Comparison of ENCODE assay signal across 17 cellular contexts in the genomic region with DNA sequence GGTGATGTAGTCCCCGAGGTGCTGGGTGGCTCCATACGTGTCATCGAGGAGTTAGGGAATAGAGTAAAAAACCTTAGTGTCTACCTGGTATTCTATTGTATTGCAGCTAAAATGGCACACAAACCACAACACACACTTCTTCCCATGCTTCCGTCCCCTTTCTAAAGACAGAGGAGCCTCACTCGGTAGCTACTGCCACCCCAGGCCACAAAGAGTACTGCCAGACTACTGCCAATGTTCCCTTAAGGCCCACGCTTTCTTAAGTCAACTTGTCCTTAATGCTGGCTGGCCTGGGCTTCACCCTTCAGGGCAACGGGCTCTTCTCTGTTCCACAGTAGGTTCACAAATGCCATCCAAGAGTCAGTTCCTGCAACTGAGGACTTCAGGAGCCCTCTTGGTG.
A peak's percentile ranks its signal among the peaks of the same experiment; 100 is the strongest.
DNase-seq lines count a peak whose midpoint lies in the region; ATAC-seq and TF ChIP-seq lines count a peak whose summit lies in the region.
"Had no signal": no experiment of that assay in that cellular context is flagged by ENCODE, and none has a peak within 500 bp of the region (broad histone marks: within the 10 kb centered on the region; RNA-seq: fewer than 3 reads in every experiment).

No MANE protein-coding gene starts in this region.

- H3K4me1 Mint-ChIP-seq in chondrocyte (ENCODE audit: low read depth): no peaks in the 10 kb centered on the region
- H3K4me1 Mint-ChIP-seq in stimulated activated naive B cell treated with anti-CD40 and anti-IgM and Interleukin-4, amounts not matched to agents 10 μg/mL and 1 μg/mL and 100 μg/mL, for 72 hours: no peaks in the 10 kb centered on the region

- H3K4me3 Mint-ChIP-seq in chondrocyte (ENCODE audit: unreplicated experiment): no peak overlapping the region
- H3K4me3 Mint-ChIP-seq in stimulated activated naive B cell treated with anti-CD40 and anti-IgM and Interleukin-4, amounts not matched to agents 10 μg/mL and 1 μg/mL and 100 μg/mL, for 72 hours: no peak overlapping the region
- H3K4me3 Mint-ChIP-seq: CD8-positive, alpha-beta T cell; stimulated activated naive CD8-positive, alpha-beta T cell treated with anti-CD3 and anti-CD28 coated beads, Interleukin-15, Interleukin-2, amounts not matched to agents 100 ng/mL and 50 ng/mL, for 24 hours had no signal

- no peak overlapping the region for H3K27ac Mint-ChIP-seq in chondrocyte (ENCODE audit: unreplicated experiment)
- no peak overlapping the region for H3K27ac Mint-ChIP-seq in stimulated activated naive B cell treated with anti-CD40 and anti-IgM and Interleukin-4, amounts not matched to agents 10 μg/mL and 1 μg/mL and 100 μg/mL, for 72 hours
- H3K27ac Mint-ChIP-seq: CD8-positive, alpha-beta T cell; stimulated activated naive CD8-positive, alpha-beta T cell treated with anti-CD3 and anti-CD28 coated beads, Interleukin-15, Interleukin-2, amounts not matched to agents 100 ng/mL and 50 ng/mL, for 24 hours had no signal

- H3K9me3 Mint-ChIP-seq in chondrocyte (ENCODE audit: low read depth): peaks cover 5% of the 10 kb centered on the region
- H3K9me3 Mint-ChIP-seq in stimulated activated naive B cell treated with anti-CD40 and anti-IgM and Interleukin-4, amounts not matched to agents 10 μg/mL and 1 μg/mL and 100 μg/mL, for 72 hours: peaks cover 4 to 12% of the 10 kb centered on the region in 2 donors

- DNase-seq in A172 (ENCODE audit: low spot score) (peak; percentile 0), NB4 (ENCODE audit: low read depth) (peak; percentile 2), chondrocyte (ENCODE audit: low spot score) (no peak), NCI-H2171 treated with DMSO at 0.1 percent for 48 hours (lab: John Stamatoyannopoulos, UW) (no peak)
- no peak for DNase-seq in stimulated activated naive B cell treated with anti-CD40 and anti-IgM and Interleukin-4, amounts not matched to agents 10 μg/mL and 1 μg/mL and 100 μg/mL, for 72 hours
- DNase-seq: activated effector memory CD4-positive, alpha-beta T cell treated with Interleukin-2 at 50 U/mL for 16 hours; CD8-positive, alpha-beta T cell; GDM1; left ventricle myocardium superior; NCI-H187; NCI-H446; upper lobe of left lung had no signal

- no peak for ATAC-seq in HG03460 (IDR thresholded peaks at IDR 0.05; ENCODE audit: unreplicated experiment)
- ATAC-seq in stimulated activated naive B cell treated with anti-CD40 and anti-IgM and Interleukin-4, amounts not matched to agents 10 μg/mL and 1 μg/mL and 100 μg/mL, for 72 hours (replicated peaks): no peak
- no peak for ATAC-seq in GM18907 (IDR thresholded peaks at IDR 0.05; ENCODE audit: unreplicated experiment)
- ATAC-seq: CD8-positive, alpha-beta T cell; left ventricle myocardium superior; sciatic nerve had no signal

- no peak for TF ChIP-seq POLR2A in NB4 (IDR thresholded peaks at IDR 0.05; ENCODE audit: extremely low read depth, insufficient read length)

- no peak overlapping the region for H3K4me3 ChIP-seq in NB4 (ENCODE audit: low read depth, low read length)
- H3K4me3 ChIP-seq: upper lobe of left lung had no signal

- peak; percentile 20 for TF ChIP-seq CTCF in GM12873 (IDR thresholded peaks at IDR 0.05; ENCODE audit: insufficient read depth, low read depth, low read length, missing control alignments)
- peak; percentile 4 for TF ChIP-seq CTCF in NB4 (IDR thresholded peaks at IDR 0.05; ENCODE audit: low read depth, low read length)
- peak; percentile 15 for TF ChIP-seq CTCF in chondrocyte (IDR thresholded peaks at IDR 0.05)

- peaks cover 1% of the 10 kb centered on the region for H3K27me3 Mint-ChIP-seq in chondrocyte (ENCODE audit: low read depth)
- H3K27me3 Mint-ChIP-seq in stimulated activated naive B cell treated with anti-CD40 and anti-IgM and Interleukin-4, amounts not matched to agents 10 μg/mL and 1 μg/mL and 100 μg/mL, for 72 hours: no peaks in the 10 kb centered on the region
- H3K27me3 Mint-ChIP-seq: stimulated activated naive CD8-positive, alpha-beta T cell treated with anti-CD3 and anti-CD28 coated beads, Interleukin-15, Interleukin-2, amounts not matched to agents 100 ng/mL and 50 ng/mL, for 24 hours had no signal

- H3K36me3 Mint-ChIP-seq in chondrocyte (ENCODE audit: low read depth): no peaks in the 10 kb centered on the region
- no peaks in the 10 kb centered on the region for H3K36me3 Mint-ChIP-seq in stimulated activated naive B cell treated with anti-CD40 and anti-IgM and Interleukin-4, amounts not matched to agents 10 μg/mL and 1 μg/mL and 100 μg/mL, for 72 hours
- H3K36me3 Mint-ChIP-seq: CD8-positive, alpha-beta T cell had no signal

Comparison
In these comparisons a context has a peak if more than half of its experiments do, and no peak if none do; other contexts are left out.
1. DNase-seq: peak in A172 (single experiment) and NB4 (single experiment); none in chondrocyte (single experiment), stimulated activated naive B cell treated with anti-CD40 and anti-IgM and Interleukin-4, amounts not matched to agents 10 μg/mL and 1 μg/mL and 100 μg/mL, for 72 hours (single experiment) and NCI-H2171 treated with DMSO at 0.1 percent for 48 hours (single experiment).
2. Peak in every context shown above with its lines, with median percentiles within 50 percentile points of each other: CTCF ChIP-seq.